Comparison of ENCODE assay signal across 1 cellular context in genomic region chr6:6008648-6009421, GRCh38.
TF ChIP-seq lines count a peak whose summit lies in the region.

No MANE protein-coding gene starts in this region.

TF ChIP-seq in HCT116, 20 proteins besides CTCF, POLR2A, EP300 and RAD21 (continued from another document):
- TF ChIP-seq REST (IDR thresholded peaks at IDR 0.05; ENCODE audit: low read depth) (no peak), FOSL1 (IDR thresholded peaks at IDR 0.05; ENCODE audit: low read depth) (no peak), CEBPB (IDR thresholded peaks at IDR 0.05; ENCODE audit: low read depth) (no peak), TCF7L2 (IDR thresholded peaks at IDR 0.05; ENCODE audit: borderline replicate concordance, extremely low read depth, insufficient read depth, insufficient read length) (no peak), SP1 (IDR thresholded peaks at IDR 0.05; ENCODE audit: low read depth) (peak; percentile 58; the same call in 1 of the 2 replicates), SIN3A (IDR thresholded peaks at IDR 0.05; ENCODE audit: low read depth) (no peak), EZH2 (IDR thresholded peaks at IDR 0.05) (no peak), JUND (IDR thresholded peaks at IDR 0.05) (no peak), ZFX (IDR thresholded peaks at IDR 0.05) (no peak), ATF3 (IDR thresholded peaks at IDR 0.05) (no peak), POLR2AphosphoS5 (IDR thresholded peaks at IDR 0.05; ENCODE audit: low read depth, low read length) (peak; percentile 64), SRF (IDR thresholded peaks at IDR 0.05; ENCODE audit: low read depth) (no peak)
